In the genomic region with DNA sequence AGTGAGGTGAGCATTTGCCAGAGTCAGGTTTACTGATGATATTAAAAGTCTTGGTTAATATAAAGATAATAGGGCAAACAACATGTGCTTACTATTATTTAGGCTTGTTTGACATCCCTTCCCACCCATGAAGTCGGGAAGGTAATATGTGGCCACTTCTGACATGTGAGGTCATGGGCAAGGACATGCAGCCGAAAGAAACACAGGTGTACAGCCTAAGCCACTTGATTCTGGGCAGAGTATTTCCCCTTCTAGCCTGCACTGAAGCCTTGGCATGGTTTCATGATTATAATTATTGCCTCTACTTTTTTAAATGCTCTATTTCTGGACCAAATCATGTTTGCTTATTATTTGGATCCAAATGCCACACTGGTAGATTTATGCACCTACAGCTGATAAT, we compare ENCODE assay signal across 29 cellular contexts.
"Had no signal": no experiment of that assay in that cellular context is flagged by ENCODE, and none has a peak within 500 bp of the region (broad histone marks: within the 10 kb centered on the region; RNA-seq: fewer than 3 reads in every experiment).

No MANE protein-coding gene starts in this region.

- H3K27me3 ChIP-seq: MG63, SJCRH30 had no signal

- H3K9me3 ChIP-seq: MG63, SJCRH30 had no signal

- ATAC-seq: Panc1, SK-N-SH treated with all-trans-retinoic acid at 6 μM for 48 hours, T-cell had no signal

- DNase-seq: Kasumi-1, KG1, MG63, MV-4-11, NCI-H1092, NCI-H1105, NCI-H1417 treated with DMSO at 0.1 percent for 48 hours, NCI-H1436 treated with DMSO at 0.1 percent for 48 hours, NCI-H1694 treated with DMSO at 0.1 percent for 48 hours, NCI-H187 treated with DMSO at 0.1 percent for 48 hours, NCI-H2029, NCI-H2081, NCI-H2171 treated with DMSO at 0.1 percent for 48 hours, NCI-H2227 treated with DMSO at 0.1 percent for 48 hours, NCI-H345, NCI-H446, NCI-H510A treated with DMSO at 0.1 percent for 48 hours, NCI-H524 treated with DMSO at 0.1 percent for 48 hours, NCI-H526 treated with DMSO at 0.1 percent for 48 hours, NCI-H774, PC-9, SHP77, SIG-M5, SJCRH30, T-cell had no signal

- H3K36me3 ChIP-seq: MG63, SJCRH30 had no signal

- H3K4me3 ChIP-seq: MG63, PC-9, SJCRH30, SK-N-MC had no signal

- H3K27ac ChIP-seq: PC-9, RWPE1, SJCRH30, SK-N-MC had no signal
